In the genomic region with DNA sequence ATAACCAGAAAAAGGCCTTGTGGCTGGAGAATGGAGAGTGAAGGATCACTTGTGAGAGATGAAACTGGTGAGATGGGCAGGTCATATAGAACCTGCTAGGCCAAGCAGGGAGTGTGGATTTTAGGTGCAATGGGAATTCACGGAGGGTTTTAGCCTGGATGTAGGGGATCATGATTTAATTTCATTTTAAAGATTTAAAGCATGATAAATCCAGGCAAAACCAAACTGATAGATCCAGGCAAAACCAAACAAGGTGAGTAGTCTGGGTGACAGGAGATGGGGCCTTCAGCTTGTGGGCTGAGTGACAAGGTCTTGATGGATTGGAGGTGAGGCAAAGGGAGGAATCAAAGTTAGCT, we compare ENCODE assay signal across 10 cellular contexts. TPM values are rescaled to one million over a fixed set of nuclear protein-coding genes. Genes with fewer than 3 reads are reported as not detected.
DNase-seq lines count a peak whose midpoint lies in the region; ATAC-seq, FAIRE-seq and TF ChIP-seq lines count a peak whose summit lies in the region.
"Had no signal": no experiment of that assay in that cellular context is flagged by ENCODE, and none has a peak within 500 bp of the region (broad histone marks: within the 10 kb centered on the region; RNA-seq: fewer than 3 reads in every experiment).

No MANE protein-coding gene starts in this region.

- peaks cover 62% of the 10 kb centered on the region for H3K4me1 Mint-ChIP-seq in activated naive CD4-positive, alpha-beta T cell treated with anti-CD3 and anti-CD28 coated beads for 36 hours (ENCODE audit: low read depth)

- CTCF ChIA-PET in activated naive CD4-positive, alpha-beta T cell treated with anti-CD3 and anti-CD28 coated beads for 36 hours (lab: Charles Lee): interaction anchor here (0.7 to 5.2 kb wide), 27 partner anchors 10 to 203 kb away, joined by 3 to 77 read pairs (median 7); partner anchors contain the start of gene LPIN3

- TF ChIP-seq CTCF in VCaP (conservative IDR thresholded peaks at IDR 0.05): no peak
- no peak for TF ChIP-seq CTCF in esophagus muscularis mucosa (IDR thresholded peaks at IDR 0.05)
- no peak for TF ChIP-seq CTCF in kidney (IDR thresholded peaks at IDR 0.05; ENCODE audit: borderline replicate concordance, extremely low read depth, insufficient read depth)

- no peaks in the 10 kb centered on the region for H3K9me3 ChIP-seq in esophagus muscularis mucosa
- no peaks in the 10 kb centered on the region for H3K9me3 ChIP-seq in kidney (ENCODE audit: control insufficient read depth in 1 of 2, low read length in 2 of 2)
- H3K9me3 ChIP-seq: psoas muscle had no signal

- H3K4me3 ChIP-seq in esophagus muscularis mucosa: no peak overlapping the region
- H3K4me3 ChIP-seq in kidney (ENCODE audit: low read length in 2 of 2): no peak overlapping the region

- no peak for ATAC-seq in GM21786 (IDR thresholded peaks at IDR 0.05; ENCODE audit: unreplicated experiment)

- no peak for TF ChIP-seq EP300 in esophagus muscularis mucosa (IDR thresholded peaks at IDR 0.05)

- H3K9ac ChIP-seq in kidney (ENCODE audit: low read length in 2 of 2): no peak overlapping the region

- TF ChIP-seq POLR2A in esophagus muscularis mucosa (IDR thresholded peaks at IDR 0.05; ENCODE audit: low read depth): no peak

- H3K27ac ChIP-seq in VCaP: peak overlapping the region; percentile 90; the same call in 1 of the 2 replicates
- H3K27ac ChIP-seq in esophagus muscularis mucosa (replicated peaks in 1 of 4): peak overlapping the region in 3 of 4 donors; percentile 95 to 97 (median 96)
- peak overlapping the region; percentile 87 for H3K27ac ChIP-seq in temporal lobe (ENCODE audit: low read depth, low read length)
- H3K27ac ChIP-seq in kidney (ENCODE audit: low read depth in 2 of 2, low read length in 2 of 2): no peak overlapping the region

- 86% methylated on average over 1 of the region's 1 CpG for WGBS in esophagus muscularis mucosa

- H3K9me3 Mint-ChIP-seq in activated naive CD4-positive, alpha-beta T cell treated with anti-CD3 and anti-CD28 coated beads for 36 hours: no peaks in the 10 kb centered on the region

- no peak for FAIRE-seq in kidney (lab: Jason Lieb, UNC)

- H3K4me1 ChIP-seq in esophagus muscularis mucosa: peaks cover 24 to 50% (median 46%) of the 10 kb centered on the region in 4 donors
- H3K4me1 ChIP-seq in kidney (ENCODE audit: control insufficient read depth in 1 of 2, insufficient read depth in 1 of 2, low read depth in 1 of 2, low read length in 2 of 2): peaks cover 22 to 27% of the 10 kb centered on the region in 2 donors

- no peaks in the 10 kb centered on the region for H3K27me3 ChIP-seq in esophagus muscularis mucosa
- H3K27me3 ChIP-seq: brain microvascular endothelial cell had no signal

- peak overlapping the region; percentile 65 for H3K27ac Mint-ChIP-seq in activated naive CD4-positive, alpha-beta T cell treated with anti-CD3 and anti-CD28 coated beads for 36 hours

- peak overlapping the region; percentile 71 for H3K4me3 Mint-ChIP-seq in activated naive CD4-positive, alpha-beta T cell treated with anti-CD3 and anti-CD28 coated beads for 36 hours

- DNase-seq in activated naive CD4-positive, alpha-beta T cell treated with anti-CD3 and anti-CD28 coated beads for 36 hours: no peak
- DNase-seq in activated naive CD4-positive, alpha-beta T cell treated with anti-CD3 and anti-CD28 coated beads, Interleukin-2, amount 50 U/mL, for 16 hours: no peak
- no peak for DNase-seq in esophagus muscularis mucosa (ENCODE audit: extremely low spot score)
- no peak for DNase-seq in kidney
- DNase-seq in Ammon's horn (ENCODE audit: low spot score): no peak
- DNase-seq: brain microvascular endothelial cell, psoas muscle had no signal

- peaks cover 6% of the 10 kb centered on the region for H3K36me3 Mint-ChIP-seq in activated naive CD4-positive, alpha-beta T cell treated with anti-CD3 and anti-CD28 coated beads for 36 hours (ENCODE audit: low read depth)

- no peaks in the 10 kb centered on the region for H3K27me3 Mint-ChIP-seq in activated naive CD4-positive, alpha-beta T cell treated with anti-CD3 and anti-CD28 coated beads for 36 hours (ENCODE audit: low read depth)

- intact Hi-C loops in activated naive CD4-positive, alpha-beta T cell treated with anti-CD3 and anti-CD28 coated beads for 36 hours (cut with micrococcal nuclease): loop anchor here (1.0 to 5.0 kb wide), 8 partner anchors 36 to 557 kb away; partner anchors contain the start of genes CHD6, LPIN3 and ZHX3
- intact Hi-C loops in esophagus muscularis mucosa (cut with DNase I) (loop anchor here (5.0 kb wide), 2 partner anchors 36 to 206 kb away; partner anchors contain the start of gene LPIN3), kidney (cut with DNase I) (no loop called here)

- H3K36me3 ChIP-seq in esophagus muscularis mucosa (no peaks in the 10 kb centered on the region), kidney (ENCODE audit: control insufficient read depth in 1 of 2, insufficient read depth in 2 of 2, low read length in 2 of 2) (no peaks in the 10 kb centered on the region)

RNA-seq across cellular contexts. Expression of gene PLCG1, which starts 1.5 kb away (rescaled TPM):
- total RNA-seq in activated naive CD4-positive, alpha-beta T cell treated with anti-CD3 and anti-CD28 coated beads for 36 hours: 100 to 1,000 TPM; 117 to 136 TPM
- total RNA-seq in esophagus muscularis mucosa (100 to 1,000 TPM in 1 of 4 donors, 10 to 100 TPM in 3; 68.4 to 119 (median 82.5) TPM), temporal lobe (82.1 TPM), kidney (117 TPM)
- polyA plus RNA-seq in kidney (ENCODE audit: insufficient read depth, low read depth, low replicate concordance): 12.5 TPM

Comparison
In these comparisons a context has a peak if more than half of its experiments do, and no peak if none do; other contexts are left out.
1. H3K27ac ChIP-seq: peak in VCaP (single experiment), esophagus muscularis mucosa (3 of 4) and temporal lobe (single experiment); none in kidney (0 of 2).